Comparison of ENCODE assay signal across 8 cellular contexts in genomic region chr9:120916573-120916972, GRCh38. TPM values are rescaled to one million over a fixed set of nuclear protein-coding genes. Genes with fewer than 3 reads are reported as not detected.
DNase-seq lines count a peak whose midpoint lies in the region; ATAC-seq, FAIRE-seq and TF ChIP-seq lines count a peak whose summit lies in the region.

No MANE protein-coding gene starts in this region.

- no peaks in the 10 kb centered on the region for H3K27me3 Mint-ChIP-seq in T-cell

- no peak overlapping the region for H3K4me3 ChIP-seq in pancreas

- no peaks in the 10 kb centered on the region for H3K36me3 ChIP-seq in pancreas

- H3K4me1 ChIP-seq in pancreas, result no peaks in the 10 kb centered on the region

- WGBS in pancreas, 2 donors, result 29 to 35% methylated on average over 3 of the region's 3 CpGs

- TF ChIP-seq CTCF in pancreas (IDR thresholded peaks at IDR 0.05), result no peak

- H3K4me1 Mint-ChIP-seq in T-cell, result peaks cover 85 to 90% (median 90%) of the 10 kb centered on the region in 3 donors

- H3K9me3 ChIP-seq in pancreas, result no peaks in the 10 kb centered on the region

- POLR2A ChIA-PET in T-cell (lab: Charles Lee), result interaction anchor here (0.5 to 1.6 kb wide), 10 partner anchors 9 to 276 kb away, joined by 3 to 9 read pairs (median 4); no protein-coding TSS in a partner anchor

- no peaks in the 10 kb centered on the region for H3K27me3 ChIP-seq in pancreas

- H3K36me3 Mint-ChIP-seq in T-cell, result peaks cover 79% of the 10 kb centered on the region

- peak overlapping the region; percentile 29 to 72 (median 55) for H3K4me3 Mint-ChIP-seq in T-cell

- H3K27ac ChIP-seq in pancreas, result no peak overlapping the region

- CTCF ChIA-PET in T-cell (lab: Charles Lee), result interaction anchor here (0.6 to 2.6 kb wide), 10 partner anchors 9 to 136 kb away, joined by 3 to 13 read pairs (median 4); partner anchors contain the start of gene TRAF1 (in 1 of the 2)

- ATAC-seq in T-cell (replicated peaks in 1 of 4) (no peak), pancreas (peak in 3 of 4 donors; percentile 41 to 64 (median 50)), GM19397 (IDR thresholded peaks at IDR 0.05; ENCODE audit: unreplicated experiment) (no peak)

- H3K9me3 Mint-ChIP-seq in T-cell, result peaks cover 0 to 4% (median 0%) of the 10 kb centered on the region in 3 donors

- H3K27ac Mint-ChIP-seq in T-cell, result peak overlapping the region; percentile 88 to 93

- DNase-seq in D341Med (ENCODE audit: low spot score) (peak; percentile 60), T-cell (no peak), fibroblast of peridontal ligament (ENCODE audit: extremely low read depth) (peak; percentile 74), pancreas (no peak), SHP77 treated with DMSO at 0.1 percent for 48 hours (lab: John Stamatoyannopoulos, UW) (no peak), NCI-H2196 treated with DMSO at 0.1 percent for 48 hours (lab: John Stamatoyannopoulos, UW; ENCODE audit: unreplicated experiment) (no peak), SIG-M5 treated with dmso at 0.1 percent for 504 hours (lab: John Stamatoyannopoulos, UW; ENCODE audit: unreplicated experiment) (no peak)

- intact Hi-C loops in pancreas (cut with DNase I), result no loop called here

- no peak for FAIRE-seq in pancreas (lab: Jason Lieb, UNC)

RNA-seq across cellular contexts. Expression of gene TRAF1, which starts 10.0 kb away (rescaled TPM):
- total RNA-seq in T-cell (100 to 1,000 TPM in 3 of 5 donors, 10 to 100 TPM in 2; 67.6 to 170 (median 157) TPM), pancreas (1 to 10 TPM; 1.3 to 8.1 (median 1.7) TPM)
- 1 to 10 TPM; 5.2 to 6.2 TPM for polyA plus RNA-seq in pancreas

RNA-seq across cellular contexts. Expression of gene PHF19, which starts 39.6 kb away (rescaled TPM):
- total RNA-seq in T-cell (100 to 1,000 TPM in 4 of 5 donors, 10 to 100 TPM in 1; 92.8 to 184 (median 166) TPM), pancreas (1 to 10 TPM; 2.2 to 7.4 (median 4.0) TPM)
- 1 to 10 TPM; 4.3 to 5.9 TPM for polyA plus RNA-seq in pancreas

Comparison
In these comparisons a context has a peak if more than half of its experiments do, and no peak if none do; other contexts are left out.
1. DNase-seq: peak in D341Med (single experiment) and fibroblast of peridontal ligament (single experiment); none in T-cell (0 of 34), pancreas (0 of 6), SHP77 treated with DMSO at 0.1 percent for 48 hours (single experiment), NCI-H2196 treated with DMSO at 0.1 percent for 48 hours (single experiment) and SIG-M5 treated with dmso at 0.1 percent for 504 hours (single experiment).
2. ATAC-seq: peak in pancreas (3 of 4); none in T-cell (0 of 4) and GM19397 (single experiment).
3. RNA of gene TRAF1, which starts 10.0 kb away (total RNA-seq): 67.6 to 170 TPM in T-cell; 1.3 to 8.1 TPM in pancreas; every median in the first group is over 4 times any median in the second.
4. RNA of gene PHF19, which starts 39.6 kb away (total RNA-seq): 92.8 to 184 TPM in T-cell; 2.2 to 7.4 TPM in pancreas; every median in the first group is over 10 times any median in the second.